3 cellular contexts compared by ENCODE assay signal in genomic region chr11:33059331-33060007, GRCh38.
TF ChIP-seq lines count a peak whose summit lies in the region.

No MANE protein-coding gene starts in this region.

TF ChIP-seq in SK-N-SH, 30 proteins besides CTCF, POLR2A, EP300 and RAD21:
- TF ChIP-seq USF2 (IDR thresholded peaks at IDR 0.05; ENCODE audit: borderline replicate concordance, low read depth, low read length) (no peak), ELF1 (IDR thresholded peaks at IDR 0.05) (no peak), FOXM1 (IDR thresholded peaks at IDR 0.05; ENCODE audit: low read depth) (no peak), MEF2A (IDR thresholded peaks at IDR 0.05; ENCODE audit: borderline replicate concordance, low read depth) (no peak), MAX (IDR thresholded peaks at IDR 0.05; ENCODE audit: low read depth) (no peak), MXI1 (IDR thresholded peaks at IDR 0.05; ENCODE audit: low read depth, low read length) (no peak), RXRA (IDR thresholded peaks at IDR 0.05; ENCODE audit: borderline replicate concordance, low read depth) (no peak), GATA2 (CRISPR knock-in tag; IDR thresholded peaks at IDR 0.05) (no peak), TEAD4 (IDR thresholded peaks at IDR 0.05; ENCODE audit: borderline replicate concordance, insufficient read depth) (no peak), CHD2 (IDR thresholded peaks at IDR 0.05; ENCODE audit: low read length, partially characterized antibody) (no peak), NFIC (IDR thresholded peaks at IDR 0.05; ENCODE audit: borderline replicate concordance) (no peak), TCF12 (IDR thresholded peaks at IDR 0.05) (no peak), NRF1 (IDR thresholded peaks at IDR 0.05; ENCODE audit: low read depth, low read length) (no peak), PBX3 (IDR thresholded peaks at IDR 0.05) (no peak), RCOR1 (IDR thresholded peaks at IDR 0.05; ENCODE audit: low read length) (no peak), IRF3 (IDR thresholded peaks at IDR 0.05; ENCODE audit: low read depth, low read length) (no peak), SMC3 (IDR thresholded peaks at IDR 0.05; ENCODE audit: low read depth, low read length) (no peak), SIN3A (IDR thresholded peaks at IDR 0.05; ENCODE audit: borderline replicate concordance, low read depth, low read length) (no peak), POLR2AphosphoS5 (IDR thresholded peaks at IDR 0.05; ENCODE audit: low read depth, low read length) (no peak), EZH2phosphoT487 (IDR thresholded peaks at IDR 0.05; ENCODE audit: borderline replicate concordance, low read depth) (no peak)
TF ChIP-seq in SK-N-SH: peak in this region for 0.

TF ChIP-seq in SK-N-SH treated with all-trans-retinoic acid at 6 μM for 48 hours, 23 proteins besides CTCF, POLR2A, EP300 and RAD21:
- no peak for TF ChIP-seq TOX (CRISPR knock-in tag; IDR thresholded peaks at IDR 0.05; ENCODE audit: borderline replicate concordance)
- TF ChIP-seq CREB5 (CRISPR knock-in tag; IDR thresholded peaks at IDR 0.05; ENCODE audit: low read depth) = no peak
- TF ChIP-seq SNAI2 (CRISPR knock-in tag; IDR thresholded peaks at IDR 0.05) = no peak
- no peak for TF ChIP-seq OSR1 (CRISPR knock-in tag; IDR thresholded peaks at IDR 0.05)

TF ChIP-seq in GM12878, 131 proteins besides CTCF, POLR2A, EP300 and RAD21:
- TF ChIP-seq RB1 (IDR thresholded peaks at IDR 0.05; ENCODE audit: borderline replicate concordance) (no peak), ZNF592 (IDR thresholded peaks at IDR 0.05) (no peak), PBX3 (IDR thresholded peaks at IDR 0.05; ENCODE audit: insufficient replicate concordance, low read depth, low read length) (no peak)
